Comparison of ENCODE assay signal across 8 cellular contexts in the genomic region with DNA sequence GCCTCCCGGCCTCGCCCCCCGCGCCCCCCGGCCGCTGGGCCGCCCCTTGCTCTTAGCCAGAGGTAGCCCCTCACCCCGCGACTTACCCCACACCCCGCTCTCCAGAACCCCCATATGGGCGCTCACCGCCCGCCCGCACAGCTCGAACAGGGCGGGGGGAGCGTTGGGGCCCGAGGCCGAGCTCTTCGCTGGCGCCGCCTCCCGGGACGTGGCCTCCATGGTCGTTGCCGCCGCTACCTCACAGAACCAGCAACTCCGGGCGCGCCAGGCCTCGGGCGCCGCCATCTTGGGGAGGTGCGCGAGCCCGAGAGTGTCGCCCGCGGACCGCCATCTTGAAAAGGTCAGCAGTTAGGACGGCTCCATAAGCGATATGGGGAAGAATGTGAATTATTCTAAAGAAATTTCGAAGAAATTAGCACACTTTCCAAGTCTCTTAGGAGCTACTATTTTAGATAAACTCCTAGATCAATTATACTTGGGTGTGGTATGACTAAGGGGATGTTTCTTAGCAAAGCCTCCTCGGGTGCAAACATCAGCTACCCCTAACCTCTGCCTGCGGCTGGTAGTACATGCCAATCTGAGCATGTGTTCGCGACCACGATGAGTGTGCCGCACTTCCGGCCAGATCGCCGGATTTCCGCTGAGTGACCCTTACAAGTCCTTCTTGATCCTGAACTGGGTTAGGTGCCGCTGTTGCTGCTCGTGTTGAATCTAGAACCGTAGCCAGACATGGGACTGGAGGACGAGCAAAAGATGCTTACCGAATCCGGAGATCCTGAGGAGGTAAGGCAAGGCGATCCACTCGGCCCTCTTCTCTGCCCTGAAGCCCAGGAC. TPM values are rescaled to one million over a fixed set of nuclear protein-coding genes. Genes with fewer than 3 reads are reported as not detected.
DNase-seq lines count a peak whose midpoint lies in the region; ATAC-seq lines count a peak whose summit lies in the region.

A gene with protein sequence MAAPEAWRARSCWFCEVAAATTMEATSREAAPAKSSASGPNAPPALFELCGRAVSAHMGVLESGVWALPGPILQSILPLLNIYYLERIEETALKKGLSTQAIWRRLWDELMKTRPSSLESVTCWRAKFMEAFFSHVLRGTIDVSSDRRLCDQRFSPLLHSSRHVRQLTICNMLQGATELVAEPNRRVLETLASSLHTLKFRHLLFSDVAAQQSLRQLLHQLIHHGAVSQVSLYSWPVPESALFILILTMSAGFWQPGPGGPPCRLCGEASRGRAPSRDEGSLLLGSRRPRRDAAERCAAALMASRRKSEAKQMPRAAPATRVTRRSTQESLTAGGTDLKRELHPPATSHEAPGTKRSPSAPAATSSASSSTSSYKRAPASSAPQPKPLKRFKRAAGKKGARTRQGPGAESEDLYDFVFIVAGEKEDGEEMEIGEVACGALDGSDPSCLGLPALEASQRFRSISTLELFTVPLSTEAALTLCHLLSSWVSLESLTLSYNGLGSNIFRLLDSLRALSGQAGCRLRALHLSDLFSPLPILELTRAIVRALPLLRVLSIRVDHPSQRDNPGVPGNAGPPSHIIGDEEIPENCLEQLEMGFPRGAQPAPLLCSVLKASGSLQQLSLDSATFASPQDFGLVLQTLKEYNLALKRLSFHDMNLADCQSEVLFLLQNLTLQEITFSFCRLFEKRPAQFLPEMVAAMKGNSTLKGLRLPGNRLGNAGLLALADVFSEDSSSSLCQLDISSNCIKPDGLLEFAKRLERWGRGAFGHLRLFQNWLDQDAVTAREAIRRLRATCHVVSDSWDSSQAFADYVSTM (minus strand): TSS at position 579 of the 834 bp plus-strand sequence. CDS start 294 bp downstream, at position 285.
A gene (plus strand): TSS at position 661 of the 834 bp plus-strand sequence. CDS start 69 bp downstream, at position 730.

- DNase-seq in AML-193 (lab: John Stamatoyannopoulos, UW) (peak; percentile 89 to 96), NCI-H460 (ENCODE audit: extremely low read depth, low read depth) (peak; percentile 92), cerebellar nuclear complex (lab: John Stamatoyannopoulos, UW) (peak; percentile 56 to 88), islet precursor cell (peak; percentile 98)
- DNase-seq in activated CD4-positive, CD25-positive, alpha-beta regulatory T cell treated with anti-CD3 and anti-CD28 coated beads, Interleukin-2, amount 50 U/mL, for 72 hours, result peak; percentile 94
- DNase-seq in stimulated activated CD4-positive, alpha-beta T cell treated with anti-CD3 and anti-CD28 coated beads, Interleukin-12 subunit alpha, Interleukin-12 subunit beta, amount 100 ng/mL, for 48 hours (ENCODE audit: low read depth in 2 of 3, low spot score in 1 of 3), result peak; percentile 88 to 92 (median 89)

- peak; percentile 81 for ATAC-seq in GM19043 (IDR thresholded peaks at IDR 0.05; ENCODE audit: low read depth, unreplicated experiment)
- peak; percentile 87 for ATAC-seq in HG03378 (IDR thresholded peaks at IDR 0.05; ENCODE audit: unreplicated experiment)

RNA-seq across cellular contexts. Expression of the first gene that starts in this region (rescaled TPM):
- 46.7 and 50.4 TPM in 2 replicates for total RNA-seq in NCI-H460 (2014; rRNA removed; shearing (Covaris generic))
- polyA plus RNA-seq in NCI-H460 (2014; cell fraction: nucleus; rRNA removed), result 62.2 and 68.0 TPM in 2 replicates

RNA-seq across cellular contexts. Expression of the second gene that starts in this region (rescaled TPM):
- 655 and 672 TPM in 2 replicates for total RNA-seq in NCI-H460 (2014; rRNA removed; shearing (Covaris generic))
- polyA plus RNA-seq in NCI-H460 (2014; cell fraction: nucleus; rRNA removed), result 406 and 472 TPM in 2 replicates

Comparison
In these comparisons a context has a peak if more than half of its experiments do, and no peak if none do; other contexts are left out.
1. Peak in every context shown above with its lines: DNase-seq and ATAC-seq.